In the genomic region with DNA sequence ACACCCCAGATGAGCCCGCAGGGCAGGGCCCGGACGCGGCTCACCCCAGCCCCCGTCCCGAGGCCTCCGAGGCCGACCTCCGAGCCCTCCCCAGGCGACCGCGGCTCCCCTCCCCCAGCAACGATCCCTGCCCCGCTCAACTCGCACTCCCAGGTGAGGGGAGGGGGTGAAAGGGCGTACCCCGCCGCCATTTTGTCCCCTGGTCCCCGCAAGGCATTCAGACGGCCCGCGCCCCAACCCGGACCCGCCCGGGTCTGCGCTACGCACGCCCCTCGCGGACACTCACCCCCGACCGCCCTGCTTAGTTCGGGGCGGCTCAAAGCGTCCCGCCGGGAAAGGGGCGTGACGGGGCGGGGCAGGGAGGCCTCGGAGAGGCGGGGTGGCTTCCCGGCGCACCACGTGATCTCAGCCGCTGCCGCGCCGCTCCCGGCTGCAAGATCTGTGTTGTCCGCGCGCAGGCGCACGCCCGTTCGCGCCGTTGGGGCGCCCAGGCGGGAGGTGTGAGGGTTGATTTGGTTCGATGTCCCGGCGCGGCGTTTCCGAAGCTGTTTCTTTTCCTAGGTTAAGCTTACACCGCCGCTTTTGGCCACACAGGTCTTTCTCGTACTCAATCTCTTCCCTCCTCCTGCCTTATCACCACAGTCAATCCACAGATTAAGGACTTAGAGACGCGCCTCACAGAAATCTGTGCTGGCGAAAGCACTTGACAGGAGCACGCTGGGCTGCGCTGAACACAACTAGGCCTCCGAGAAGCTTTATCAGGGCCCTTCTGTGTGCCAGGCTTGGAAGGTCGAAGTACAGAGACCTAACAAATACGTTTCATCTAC, we compare ENCODE assay signal across 1 cellular context.
A peak's percentile ranks its signal among the peaks of the same experiment; 100 is the strongest.
TF ChIP-seq lines count a peak whose summit lies in the region.

A gene with protein sequence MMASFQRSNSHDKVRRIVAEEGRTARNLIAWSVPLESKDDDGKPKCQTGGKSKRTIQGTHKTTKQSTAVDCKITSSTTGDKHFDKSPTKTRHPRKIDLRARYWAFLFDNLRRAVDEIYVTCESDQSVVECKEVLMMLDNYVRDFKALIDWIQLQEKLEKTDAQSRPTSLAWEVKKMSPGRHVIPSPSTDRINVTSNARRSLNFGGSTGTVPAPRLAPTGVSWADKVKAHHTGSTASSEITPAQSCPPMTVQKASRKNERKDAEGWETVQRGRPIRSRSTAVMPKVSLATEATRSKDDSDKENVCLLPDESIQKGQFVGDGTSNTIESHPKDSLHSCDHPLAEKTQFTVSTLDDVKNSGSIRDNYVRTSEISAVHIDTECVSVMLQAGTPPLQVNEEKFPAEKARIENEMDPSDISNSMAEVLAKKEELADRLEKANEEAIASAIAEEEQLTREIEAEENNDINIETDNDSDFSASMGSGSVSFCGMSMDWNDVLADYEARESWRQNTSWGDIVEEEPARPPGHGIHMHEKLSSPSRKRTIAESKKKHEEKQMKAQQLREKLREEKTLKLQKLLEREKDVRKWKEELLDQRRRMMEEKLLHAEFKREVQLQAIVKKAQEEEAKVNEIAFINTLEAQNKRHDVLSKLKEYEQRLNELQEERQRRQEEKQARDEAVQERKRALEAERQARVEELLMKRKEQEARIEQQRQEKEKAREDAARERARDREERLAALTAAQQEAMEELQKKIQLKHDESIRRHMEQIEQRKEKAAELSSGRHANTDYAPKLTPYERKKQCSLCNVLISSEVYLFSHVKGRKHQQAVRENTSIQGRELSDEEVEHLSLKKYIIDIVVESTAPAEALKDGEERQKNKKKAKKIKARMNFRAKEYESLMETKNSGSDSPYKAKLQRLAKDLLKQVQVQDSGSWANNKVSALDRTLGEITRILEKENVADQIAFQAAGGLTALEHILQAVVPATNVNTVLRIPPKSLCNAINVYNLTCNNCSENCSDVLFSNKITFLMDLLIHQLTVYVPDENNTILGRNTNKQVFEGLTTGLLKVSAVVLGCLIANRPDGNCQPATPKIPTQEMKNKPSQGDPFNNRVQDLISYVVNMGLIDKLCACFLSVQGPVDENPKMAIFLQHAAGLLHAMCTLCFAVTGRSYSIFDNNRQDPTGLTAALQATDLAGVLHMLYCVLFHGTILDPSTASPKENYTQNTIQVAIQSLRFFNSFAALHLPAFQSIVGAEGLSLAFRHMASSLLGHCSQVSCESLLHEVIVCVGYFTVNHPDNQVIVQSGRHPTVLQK (N-terminal part only) (minus strand): TSS at position 328 of the 827 bp plus-strand sequence. CDS start 21,523 bp downstream, outside the sequence.

TF ChIP-seq in HepG2, 621 proteins besides CTCF, POLR2A, EP300 and RAD21 (continued from another document and continues in another):
- TF ChIP-seq, protein P1, sequence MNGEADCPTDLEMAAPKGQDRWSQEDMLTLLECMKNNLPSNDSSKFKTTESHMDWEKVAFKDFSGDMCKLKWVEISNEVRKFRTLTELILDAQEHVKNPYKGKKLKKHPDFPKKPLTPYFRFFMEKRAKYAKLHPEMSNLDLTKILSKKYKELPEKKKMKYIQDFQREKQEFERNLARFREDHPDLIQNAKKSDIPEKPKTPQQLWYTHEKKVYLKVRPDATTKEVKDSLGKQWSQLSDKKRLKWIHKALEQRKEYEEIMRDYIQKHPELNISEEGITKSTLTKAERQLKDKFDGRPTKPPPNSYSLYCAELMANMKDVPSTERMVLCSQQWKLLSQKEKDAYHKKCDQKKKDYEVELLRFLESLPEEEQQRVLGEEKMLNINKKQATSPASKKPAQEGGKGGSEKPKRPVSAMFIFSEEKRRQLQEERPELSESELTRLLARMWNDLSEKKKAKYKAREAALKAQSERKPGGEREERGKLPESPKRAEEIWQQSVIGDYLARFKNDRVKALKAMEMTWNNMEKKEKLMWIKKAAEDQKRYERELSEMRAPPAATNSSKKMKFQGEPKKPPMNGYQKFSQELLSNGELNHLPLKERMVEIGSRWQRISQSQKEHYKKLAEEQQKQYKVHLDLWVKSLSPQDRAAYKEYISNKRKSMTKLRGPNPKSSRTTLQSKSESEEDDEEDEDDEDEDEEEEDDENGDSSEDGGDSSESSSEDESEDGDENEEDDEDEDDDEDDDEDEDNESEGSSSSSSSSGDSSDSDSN (CRISPR knock-in tag; IDR thresholded peaks at IDR 0.05): peak; percentile 50; the same call in 1 of the 2 replicates
- TF ChIP-seq ZNF382 (CRISPR knock-in tag; IDR thresholded peaks at IDR 0.05; ENCODE audit: borderline replicate concordance) (no peak), ATF7 (IDR thresholded peaks at IDR 0.05) (no peak), ATF7 (CRISPR knock-in tag; IDR thresholded peaks at IDR 0.05) (peak; percentile 69; the same call in 1 of the 2 replicates), ZNF354B (CRISPR knock-in tag; IDR thresholded peaks at IDR 0.05) (no peak; the same call in 1 of the 2 replicates), ELF1 (CRISPR knock-in tag; IDR thresholded peaks at IDR 0.05) (no peak), JUND (CRISPR knock-in tag; IDR thresholded peaks at IDR 0.05) (no peak), ZNF614 (CRISPR knock-in tag; IDR thresholded peaks at IDR 0.05; ENCODE audit: borderline replicate concordance) (no peak), RFX3 (CRISPR knock-in tag; IDR thresholded peaks at IDR 0.05) (no peak), ZNF558 (CRISPR knock-in tag; IDR thresholded peaks at IDR 0.05; ENCODE audit: borderline replicate concordance) (peak; percentile 97; the same call in 1 of the 2 replicates), ZNF562 (CRISPR knock-in tag; IDR thresholded peaks at IDR 0.05; ENCODE audit: borderline replicate concordance) (no peak), ZNF34 (CRISPR knock-in tag; IDR thresholded peaks at IDR 0.05; ENCODE audit: borderline replicate concordance) (peak; percentile 89; the same call in 1 of the 2 replicates), SSRP1 (CRISPR knock-in tag; IDR thresholded peaks at IDR 0.05) (no peak), TOPORS (CRISPR knock-in tag; IDR thresholded peaks at IDR 0.05) (no peak), ZNF709 (CRISPR knock-in tag; IDR thresholded peaks at IDR 0.05) (peak; percentile 99), ZSCAN29 (CRISPR knock-in tag; conservative IDR thresholded peaks at IDR 0.05) (no peak; the same call in none of the 2 replicates), ZKSCAN1 (IDR thresholded peaks at IDR 0.05; ENCODE audit: low read length) (no peak), ZBTB49 (CRISPR knock-in tag; IDR thresholded peaks at IDR 0.05; ENCODE audit: borderline replicate concordance) (no peak), MTF1 (CRISPR knock-in tag; IDR thresholded peaks at IDR 0.05) (no peak), HNF1B (CRISPR knock-in tag; IDR thresholded peaks at IDR 0.05) (peak; percentile 79), ZNF710 (CRISPR knock-in tag; IDR thresholded peaks at IDR 0.05; ENCODE audit: borderline replicate concordance) (peak; percentile 84; the same call in 1 of the 2 replicates)
- TF ChIP-seq, protein P2, sequence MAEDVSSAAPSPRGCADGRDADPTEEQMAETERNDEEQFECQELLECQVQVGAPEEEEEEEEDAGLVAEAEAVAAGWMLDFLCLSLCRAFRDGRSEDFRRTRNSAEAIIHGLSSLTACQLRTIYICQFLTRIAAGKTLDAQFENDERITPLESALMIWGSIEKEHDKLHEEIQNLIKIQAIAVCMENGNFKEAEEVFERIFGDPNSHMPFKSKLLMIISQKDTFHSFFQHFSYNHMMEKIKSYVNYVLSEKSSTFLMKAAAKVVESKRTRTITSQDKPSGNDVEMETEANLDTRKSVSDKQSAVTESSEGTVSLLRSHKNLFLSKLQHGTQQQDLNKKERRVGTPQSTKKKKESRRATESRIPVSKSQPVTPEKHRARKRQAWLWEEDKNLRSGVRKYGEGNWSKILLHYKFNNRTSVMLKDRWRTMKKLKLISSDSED (CRISPR knock-in tag; IDR thresholded peaks at IDR 0.05): no peak
- TF ChIP-seq, protein P3, sequence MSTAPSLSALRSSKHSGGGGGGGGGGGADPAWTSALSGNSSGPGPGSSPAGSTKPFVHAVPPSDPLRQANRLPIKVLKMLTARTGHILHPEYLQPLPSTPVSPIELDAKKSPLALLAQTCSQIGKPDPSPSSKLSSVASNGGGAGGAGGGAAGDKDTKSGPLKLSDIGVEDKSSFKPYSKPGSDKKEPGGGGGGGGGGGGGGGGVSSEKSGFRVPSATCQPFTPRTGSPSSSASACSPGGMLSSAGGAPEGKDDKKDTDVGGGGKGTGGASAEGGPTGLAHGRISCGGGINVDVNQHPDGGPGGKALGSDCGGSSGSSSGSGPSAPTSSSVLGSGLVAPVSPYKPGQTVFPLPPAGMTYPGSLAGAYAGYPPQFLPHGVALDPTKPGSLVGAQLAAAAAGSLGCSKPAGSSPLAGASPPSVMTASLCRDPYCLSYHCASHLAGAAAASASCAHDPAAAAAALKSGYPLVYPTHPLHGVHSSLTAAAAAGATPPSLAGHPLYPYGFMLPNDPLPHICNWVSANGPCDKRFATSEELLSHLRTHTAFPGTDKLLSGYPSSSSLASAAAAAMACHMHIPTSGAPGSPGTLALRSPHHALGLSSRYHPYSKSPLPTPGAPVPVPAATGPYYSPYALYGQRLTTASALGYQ (CRISPR knock-in tag; IDR thresholded peaks at IDR 0.05): peak; percentile 46; the same call in 1 of the 2 replicates
- TF ChIP-seq, protein P4, sequence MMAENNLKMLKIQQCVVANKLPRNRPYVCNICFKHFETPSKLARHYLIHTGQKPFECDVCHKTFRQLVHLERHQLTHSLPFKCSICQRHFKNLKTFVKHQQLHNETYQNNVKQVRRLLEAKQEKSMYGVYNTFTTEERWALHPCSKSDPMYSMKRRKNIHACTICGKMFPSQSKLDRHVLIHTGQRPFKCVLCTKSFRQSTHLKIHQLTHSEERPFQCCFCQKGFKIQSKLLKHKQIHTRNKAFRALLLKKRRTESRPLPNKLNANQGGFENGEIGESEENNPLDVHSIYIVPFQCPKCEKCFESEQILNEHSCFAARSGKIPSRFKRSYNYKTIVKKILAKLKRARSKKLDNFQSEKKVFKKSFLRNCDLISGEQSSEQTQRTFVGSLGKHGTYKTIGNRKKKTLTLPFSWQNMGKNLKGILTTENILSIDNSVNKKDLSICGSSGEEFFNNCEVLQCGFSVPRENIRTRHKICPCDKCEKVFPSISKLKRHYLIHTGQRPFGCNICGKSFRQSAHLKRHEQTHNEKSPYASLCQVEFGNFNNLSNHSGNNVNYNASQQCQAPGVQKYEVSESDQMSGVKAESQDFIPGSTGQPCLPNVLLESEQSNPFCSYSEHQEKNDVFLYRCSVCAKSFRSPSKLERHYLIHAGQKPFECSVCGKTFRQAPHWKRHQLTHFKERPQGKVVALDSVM (CRISPR knock-in tag; IDR thresholded peaks at IDR 0.05): peak; percentile 73
